In genomic region chrY:9320996-9321395, GRCh38 we compare ENCODE assay signal across 32 cellular contexts. TPM values are rescaled to one million over a fixed set of nuclear protein-coding genes. Genes with fewer than 3 reads are reported as not detected.
"Had no signal": no experiment of that assay in that cellular context is flagged by ENCODE, and none has a peak within 500 bp of the region (broad histone marks: within the 10 kb centered on the region; RNA-seq: fewer than 3 reads in every experiment).

No MANE protein-coding gene starts in this region.

- DNase-seq: dermis blood vessel endothelial cell; dorsolateral prefrontal cortex; effector CD4-positive, alpha-beta T cell; effector memory CD4-positive, alpha-beta T cell; esophagus squamous epithelium; foreskin keratinocyte; glutamatergic neuron; head of caudate nucleus; heart right ventricle; hippocampal formation; left cardiac atrium; left lung; left ventricle myocardium superior; lower lobe of right lung; mesenchymal stem cell; mucosa of descending colon; naive B cell; naive thymus-derived CD8-positive, alpha-beta T cell had no signal

- H3K9me3 ChIP-seq: esophagus squamous epithelium, gastroesophageal sphincter, heart right ventricle, left lung, lower lobe of right lung, mucosa of descending colon had no signal

- ATAC-seq: foreskin keratinocyte; gastroesophageal sphincter; heart right ventricle; left cardiac atrium; left lung; left ventricle myocardium superior; lower lobe of right lung; mucosa of descending colon; naive thymus-derived CD8-positive, alpha-beta T cell had no signal

- H3K27me3 ChIP-seq: dorsolateral prefrontal cortex, esophagus squamous epithelium, foreskin keratinocyte, gastroesophageal sphincter, heart right ventricle, left lung had no signal

- H3K27ac ChIP-seq: coronary artery, dorsolateral prefrontal cortex, esophagus squamous epithelium, foreskin keratinocyte, gastroesophageal sphincter, heart right ventricle, left lung, lower lobe of right lung had no signal

- H3K36me3 ChIP-seq: esophagus squamous epithelium, gastroesophageal sphincter, heart right ventricle, left lung, lower lobe of right lung had no signal

- H3K4me3 ChIP-seq: coronary artery, dorsolateral prefrontal cortex, esophagus squamous epithelium, gastroesophageal sphincter, heart right ventricle, left lung, lower lobe of right lung, mucosa of descending colon had no signal

- H3K4me1 ChIP-seq: esophagus squamous epithelium, foreskin keratinocyte, gastroesophageal sphincter, heart right ventricle, left lung, lower lobe of right lung had no signal

RNA-seq across cellular contexts. Expression of gene TSPY4, which starts 16.3 kb away (rescaled TPM):
- total RNA-seq: dermis blood vessel endothelial cell; dorsolateral prefrontal cortex; endothelial cell of umbilical vein; epithelial cell of proximal tubule; esophagus squamous epithelium; fibroblast of lung; fibroblast of villous mesenchyme; foreskin keratinocyte; frontal cortex; gastroesophageal sphincter; glomerular endothelial cell; heart right ventricle; kidney epithelial cell; left cardiac atrium; left lung; left ventricle myocardium superior; lower leg skin; lower lobe of right lung; lung microvascular endothelial cell; mesenteric fat pad; mesothelial cell of epicardium; mucosa of descending colon; myocyte; naive thymus-derived CD8-positive, alpha-beta T cell had no signal

RNA-seq across cellular contexts. Expression of gene TSPY8, which starts 36.6 kb away (rescaled TPM):
- total RNA-seq: dermis blood vessel endothelial cell; dorsolateral prefrontal cortex; endothelial cell of umbilical vein; epithelial cell of proximal tubule; esophagus squamous epithelium; fibroblast of lung; fibroblast of villous mesenchyme; foreskin keratinocyte; frontal cortex; gastroesophageal sphincter; glomerular endothelial cell; heart right ventricle; kidney epithelial cell; left cardiac atrium; left lung; left ventricle myocardium superior; lower leg skin; lower lobe of right lung; lung microvascular endothelial cell; mesenteric fat pad; mesothelial cell of epicardium; mucosa of descending colon; myocyte; naive thymus-derived CD8-positive, alpha-beta T cell had no signal
